In genomic region chrX:21438792-21439191, GRCh38 we compare ENCODE assay signal across 8 cellular contexts.
A peak's percentile ranks its signal among the peaks of the same experiment; 100 is the strongest.
DNase-seq lines count a peak whose midpoint lies in the region; ATAC-seq, FAIRE-seq and TF ChIP-seq lines count a peak whose summit lies in the region.

No MANE protein-coding gene starts in this region.

- in situ Hi-C loops in KBM-7 (cut with MboI; ENCODE audit: low pct_unique_long_range_greater_than_20kb, low sequenced_read_pairs): no loop called here
- in situ Hi-C loops in GM13976 (cut with MboI; ENCODE audit: low sequenced_read_pairs, unreplicated experiment): no loop called here

- H3K9me3 ChIP-seq in esophagus muscularis mucosa: no peaks in the 10 kb centered on the region

- intact Hi-C loops in esophagus muscularis mucosa (cut with DNase I): no loop called here

- no peak overlapping the region for H3K4me3 ChIP-seq in fibroblast of pulmonary artery (replicated peaks; ENCODE audit: low read depth, low read length)
- no peak overlapping the region for H3K4me3 ChIP-seq in esophagus muscularis mucosa

- TF ChIP-seq POLR2A in esophagus muscularis mucosa (IDR thresholded peaks at IDR 0.05; ENCODE audit: low read depth): no peak

- no peaks in the 10 kb centered on the region for H3K27me3 ChIP-seq in esophagus muscularis mucosa

- peak; percentile 64 for FAIRE-seq in GM18507 (lab: Jason Lieb, UNC)

- ATAC-seq in GM21723 (IDR thresholded peaks at IDR 0.05; ENCODE audit: unreplicated experiment): peak; percentile 99

- TF ChIP-seq CTCF in fibroblast of pulmonary artery (IDR thresholded peaks at IDR 0.05; ENCODE audit: low read length, missing control alignments) (no peak), GM13976 (IDR thresholded peaks at IDR 0.05; ENCODE audit: borderline replicate concordance, control extremely low read depth, extremely low read depth, insufficient read depth, missing control alignments) (no peak), esophagus muscularis mucosa (IDR thresholded peaks at IDR 0.05) (no peak)

- TF ChIP-seq EP300 in esophagus muscularis mucosa (IDR thresholded peaks at IDR 0.05): no peak

- WGBS in esophagus muscularis mucosa: 49% methylated on average over 1 of the region's 1 CpG

- no peaks in the 10 kb centered on the region for H3K4me1 ChIP-seq in esophagus muscularis mucosa

- H3K27ac ChIP-seq in esophagus muscularis mucosa (replicated peaks in 1 of 4): no peak overlapping the region

- H3K36me3 ChIP-seq in esophagus muscularis mucosa: no peaks in the 10 kb centered on the region

- DNase-seq in GM18507 (ENCODE audit: extremely low spot score, insufficient read length, low read depth): no peak
- peak; percentile 84 for DNase-seq in KBM-7
- DNase-seq in fibroblast of pulmonary artery (ENCODE audit: low read depth): peak; percentile 7
- DNase-seq in GM13976 (ENCODE audit: low spot score): no peak
- DNase-seq in NCI-H1694 (lab: John Stamatoyannopoulos, UW): no peak
- DNase-seq in NCI-H2227 (lab: John Stamatoyannopoulos, UW; ENCODE audit: unreplicated experiment): no peak
- no peak for DNase-seq in esophagus muscularis mucosa (ENCODE audit: extremely low spot score)

Comparison
In these comparisons a context has a peak if more than half of its experiments do, and no peak if none do; other contexts are left out.
1. DNase-seq: peak in KBM-7 (single experiment) and fibroblast of pulmonary artery (single experiment); none in GM18507 (single experiment), GM13976 (single experiment), NCI-H1694 (single experiment), NCI-H2227 (single experiment) and esophagus muscularis mucosa (single experiment).